10 cellular contexts compared by ENCODE assay signal in the genomic region with DNA sequence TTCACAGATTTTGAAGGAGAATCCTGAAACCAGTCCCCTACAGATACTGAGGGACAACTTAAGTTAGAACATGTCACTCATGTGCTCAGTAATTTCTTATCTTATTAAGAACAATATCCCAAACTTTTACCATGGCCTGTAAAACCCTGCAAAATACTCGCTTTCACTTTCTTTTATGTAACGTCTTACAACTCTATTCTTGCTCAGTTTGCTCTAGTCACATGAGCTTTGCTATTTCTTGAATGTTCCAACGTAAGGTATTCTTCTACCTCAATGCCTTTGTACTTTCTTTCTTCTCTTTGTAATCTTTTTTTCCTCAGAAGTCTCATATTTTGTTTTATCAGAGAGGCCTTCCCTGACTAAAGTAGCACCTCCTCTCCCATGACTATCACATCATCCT. TPM values are rescaled to one million over a fixed set of nuclear protein-coding genes. Genes with fewer than 3 reads are reported as not detected.
A peak's percentile ranks its signal among the peaks of the same experiment; 100 is the strongest.
DNase-seq lines count a peak whose midpoint lies in the region; ATAC-seq and TF ChIP-seq lines count a peak whose summit lies in the region.
"Had no signal": no experiment of that assay in that cellular context is flagged by ENCODE, and none has a peak within 500 bp of the region (broad histone marks: within the 10 kb centered on the region; RNA-seq: fewer than 3 reads in every experiment).

No MANE protein-coding gene starts in this region.

- H3K36me3 Mint-ChIP-seq in CD4-positive, alpha-beta memory T cell: peaks cover 8 to 11% of the 10 kb centered on the region in 2 donors
- no peaks in the 10 kb centered on the region for H3K36me3 Mint-ChIP-seq in activated T-helper 2 cell treated with anti-CD3 and anti-CD28 coated beads, Interferon-gamma antibody, Interleukin-2, Interleukin-4, amounts not matched to agents 10 μg/mL and 5 μg/mL and 100 μg/mL, durations not matched to agents 14 hours and 24 hours and 36 hours (ENCODE audit: low read depth)

- no peak for TF ChIP-seq CTCF in ovary (IDR thresholded peaks at IDR 0.05)

- H3K4me3 Mint-ChIP-seq in CD4-positive, alpha-beta memory T cell: peak overlapping the region in 6 of 8 donors; percentile 10 to 73 (median 38)
- H3K4me3 Mint-ChIP-seq in activated T-helper 2 cell treated with anti-CD3 and anti-CD28 coated beads, Interferon-gamma antibody, Interleukin-2, Interleukin-4, amounts not matched to agents 10 μg/mL and 5 μg/mL and 100 μg/mL, durations not matched to agents 14 hours and 24 hours and 36 hours (ENCODE audit: low read depth): peak overlapping the region; percentile 0

- 71 to 74% (median 71%) methylated on average over 3 of the region's 3 CpGs for WGBS in ovary, 3 donors

- TF ChIP-seq POLR2A in ovary (IDR thresholded peaks at IDR 0.05): no peak

- CTCF ChIA-PET in CD4-positive, alpha-beta memory T cell (lab: Charles Lee; ENCODE audit: partially characterized antibody): no interaction called here

- ATAC-seq in GM19035 (IDR thresholded peaks at IDR 0.05; ENCODE audit: unreplicated experiment) (peak; percentile 71), HG02884 (IDR thresholded peaks at IDR 0.05; ENCODE audit: unreplicated experiment) (peak; percentile 54), GM21367 (IDR thresholded peaks at IDR 0.05; ENCODE audit: unreplicated experiment) (no peak)

- H3K27me3 Mint-ChIP-seq in CD4-positive, alpha-beta memory T cell: no peaks in the 10 kb centered on the region
- no peaks in the 10 kb centered on the region for H3K27me3 Mint-ChIP-seq in activated T-helper 2 cell treated with anti-CD3 and anti-CD28 coated beads, Interferon-gamma antibody, Interleukin-2, Interleukin-4, amounts not matched to agents 10 μg/mL and 5 μg/mL and 100 μg/mL, durations not matched to agents 14 hours and 24 hours and 36 hours (ENCODE audit: low read depth)

- no peak overlapping the region for H3K27ac ChIP-seq in CD4-positive, alpha-beta memory T cell (ENCODE audit: low read depth, low read length)
- no peak overlapping the region for H3K27ac ChIP-seq in ovary

- no peak for TF ChIP-seq EP300 in ovary (IDR thresholded peaks at IDR 0.05)

- no peaks in the 10 kb centered on the region for H3K27me3 ChIP-seq in CD4-positive, alpha-beta memory T cell (ENCODE audit: insufficient read depth, low read length)
- no peaks in the 10 kb centered on the region for H3K27me3 ChIP-seq in ovary

- no peaks in the 10 kb centered on the region for H3K4me1 ChIP-seq in CD4-positive, alpha-beta memory T cell (ENCODE audit: insufficient read depth, low read length)
- no peaks in the 10 kb centered on the region for H3K4me1 ChIP-seq in ovary (ENCODE audit: insufficient read depth)

- peaks cover 0 to 5% (median 5%) of the 10 kb centered on the region in 4 donors for H3K4me1 Mint-ChIP-seq in CD4-positive, alpha-beta memory T cell
- peaks cover 8% of the 10 kb centered on the region for H3K4me1 Mint-ChIP-seq in activated T-helper 2 cell treated with anti-CD3 and anti-CD28 coated beads, Interferon-gamma antibody, Interleukin-2, Interleukin-4, amounts not matched to agents 10 μg/mL and 5 μg/mL and 100 μg/mL, durations not matched to agents 14 hours and 24 hours and 36 hours (ENCODE audit: low read depth)

- H3K9me3 Mint-ChIP-seq in CD4-positive, alpha-beta memory T cell: no peaks in the 10 kb centered on the region
- no peaks in the 10 kb centered on the region for H3K9me3 Mint-ChIP-seq in activated T-helper 2 cell treated with anti-CD3 and anti-CD28 coated beads, Interferon-gamma antibody, Interleukin-2, Interleukin-4, amounts not matched to agents 10 μg/mL and 5 μg/mL and 100 μg/mL, durations not matched to agents 14 hours and 24 hours and 36 hours

- H3K27ac Mint-ChIP-seq in CD4-positive, alpha-beta memory T cell: peak overlapping the region in 5 of 7 donors; percentile 24 to 77 (median 63)
- H3K27ac Mint-ChIP-seq in activated T-helper 2 cell treated with anti-CD3 and anti-CD28 coated beads, Interferon-gamma antibody, Interleukin-2, Interleukin-4, amounts not matched to agents 10 μg/mL and 5 μg/mL and 100 μg/mL, durations not matched to agents 14 hours and 24 hours and 36 hours: no peak overlapping the region

- H3K36me3 ChIP-seq in CD4-positive, alpha-beta memory T cell (ENCODE audit: insufficient read depth, low read length): no peaks in the 10 kb centered on the region
- H3K36me3 ChIP-seq in ovary: no peaks in the 10 kb centered on the region

- H3K4me3 ChIP-seq in CD4-positive, alpha-beta memory T cell (ENCODE audit: low read length in 2 of 2): no peak overlapping the region
- no peak overlapping the region for H3K4me3 ChIP-seq in ovary

- POLR2A ChIA-PET in CD4-positive, alpha-beta memory T cell (lab: Charles Lee; ENCODE audit: partially characterized antibody): interaction anchor here (1.9 kb wide), 1 partner anchor 14 kb away, joined by 5 read pairs; the partner anchor contains the start of gene TMEM38B

- intact Hi-C loops in CD4-positive, alpha-beta memory T cell (cut with micrococcal nuclease): no loop called here
- intact Hi-C loops in activated T-helper 2 cell treated with anti-CD3 and anti-CD28 coated beads, Interferon-gamma antibody, Interleukin-2, Interleukin-4, amounts not matched to agents 10 μg/mL and 5 μg/mL and 100 μg/mL, durations not matched to agents 14 hours and 24 hours and 36 hours (cut with micrococcal nuclease): no loop called here
- intact Hi-C loops in ovary (cut with DNase I): no loop called here

- no peaks in the 10 kb centered on the region for H3K9me3 ChIP-seq in CD4-positive, alpha-beta memory T cell (ENCODE audit: control insufficient read depth in 1 of 2, low read length in 2 of 2)
- no peaks in the 10 kb centered on the region for H3K9me3 ChIP-seq in ovary

- no peak for DNase-seq in CD4-positive, alpha-beta memory T cell
- no peak for DNase-seq in activated T-helper 2 cell treated with anti-CD3 and anti-CD28 coated beads, Interferon-gamma antibody, Interleukin-2, Interleukin-4, amounts not matched to agents 10 μg/mL and 5 μg/mL and 100 μg/mL, durations not matched to agents 14 hours and 24 hours and 36 hours (ENCODE audit: low spot score)
- no peak for DNase-seq in ovary
- DNase-seq in stimulated activated CD4-positive, alpha-beta T cell treated with anti-CD3 and anti-CD28 coated beads, Interleukin-15, amount 100 ng/mL, for 24 hours: no peak
- DNase-seq in NCI-H82 (lab: John Stamatoyannopoulos, UW): no peak
- DNase-seq: NCI-H2227 treated with DMSO at 0.1 percent for 48 hours had no signal

RNA-seq across cellular contexts. Expression of gene TMEM38B, which starts 14.1 kb away (rescaled TPM):
- total RNA-seq in CD4-positive, alpha-beta memory T cell: 10 to 100 TPM; 13.4 to 16.6 TPM
- polyA plus RNA-seq in CD4-positive, alpha-beta memory T cell: 10 to 100 TPM; 18.0 to 23.3 TPM
- total RNA-seq in activated T-helper 2 cell treated with anti-CD3 and anti-CD28 coated beads, Interferon-gamma antibody, Interleukin-2, Interleukin-4, amounts not matched to agents 10 μg/mL and 5 μg/mL and 100 μg/mL, durations not matched to agents 14 hours and 24 hours and 36 hours: 11.3 and 13.1 TPM in 2 replicates
- total RNA-seq in ovary: 10 to 100 TPM; 10.1 to 28.5 (median 16.3) TPM
- polyA plus RNA-seq in ovary: 10 to 100 TPM; 10.1 to 12.4 TPM

RNA-seq across cellular contexts. Expression of gene TAL2, which starts 46.1 kb away (rescaled TPM):
- total RNA-seq in CD4-positive, alpha-beta memory T cell: not detected
- not detected for polyA plus RNA-seq in CD4-positive, alpha-beta memory T cell
- not detected in 2 replicates for total RNA-seq in activated T-helper 2 cell treated with anti-CD3 and anti-CD28 coated beads, Interferon-gamma antibody, Interleukin-2, Interleukin-4, amounts not matched to agents 10 μg/mL and 5 μg/mL and 100 μg/mL, durations not matched to agents 14 hours and 24 hours and 36 hours
- 1 to 10 TPM in 1 of 7 donors, under 1 TPM in 1, not detected in 5; 0.52 to 1.0 TPM for total RNA-seq in ovary
- under 1 TPM in 1 of 2 donors, not detected in 1; 0.45 TPM for polyA plus RNA-seq in ovary
- total RNA-seq: endothelial cell of umbilical vein had no signal
